26 cellular contexts compared by ENCODE assay signal in genomic region chr13:72400859-72401258, GRCh38.
"Had no signal": no experiment of that assay in that cellular context is flagged by ENCODE, and none has a peak within 500 bp of the region (broad histone marks: within the 10 kb centered on the region; RNA-seq: fewer than 3 reads in every experiment).

No MANE protein-coding gene starts in this region.

- H3K4me1 ChIP-seq: stomach, suprapubic skin, testis, thyroid gland, tibial artery, tibial nerve, transverse colon, upper lobe of left lung, upper lobe of right lung, uterus, vagina had no signal

- H3K27me3 ChIP-seq: stomach, suprapubic skin, testis, thyroid gland, tibial artery, tibial nerve, transverse colon, upper lobe of left lung, upper lobe of right lung, uterus, vagina had no signal

- H3K4me3 ChIP-seq: stomach, suprapubic skin, testis, thoracic aorta, thyroid gland, tibial artery, tibial nerve, transverse colon, upper lobe of left lung, upper lobe of right lung, uterus, vagina had no signal

- H3K36me3 ChIP-seq: stomach, suprapubic skin, thoracic aorta, thyroid gland, tibial artery, tibial nerve, transverse colon, upper lobe of left lung, upper lobe of right lung, uterus, vagina had no signal

- ATAC-seq: stimulated activated effector memory CD8-positive, alpha-beta T cell treated with anti-CD3 and anti-CD28 coated beads, Interleukin-12 subunit alpha, Interleukin-12 subunit beta, amount 100 ng/mL, for 72 hours; stimulated activated memory B cell treated with anti-CD40 and anti-IgM and Interleukin-4, amounts not matched to agents 10 μg/mL and 1 μg/mL and 100 μg/mL, for 72 hours; stimulated activated naive B cell treated with anti-CD40 and anti-IgM and Interleukin-4, amounts not matched to agents 10 μg/mL and 1 μg/mL and 100 μg/mL, for 72 hours; stimulated activated naive CD8-positive, alpha-beta T cell treated with anti-CD3 and anti-CD28 coated beads, Interleukin-15, amount 100 ng/mL, for 72 hours; stimulated activated naive CD8-positive, alpha-beta T cell treated with anti-CD3 and anti-CD28 coated beads, Interleukin-15, Interleukin-2, amounts not matched to agents 100 U/mL and 50 U/mL, for 24 hours; upper lobe of right lung had no signal

- H3K9me3 ChIP-seq: stomach, suprapubic skin, testis, thoracic aorta, thyroid gland, tibial artery, tibial nerve, transverse colon, upper lobe of left lung, upper lobe of right lung, uterus, vagina had no signal

- H3K27ac ChIP-seq: stomach, suprapubic skin, testis, thoracic aorta, thyroid gland, tibial artery, tibial nerve, transverse colon, upper lobe of left lung, upper lobe of right lung, uterus, vagina had no signal

- DNase-seq: stimulated activated CD4-positive, alpha-beta T cell treated with anti-CD3 and anti-CD28 coated beads, Interleukin-2, amount 100 ng/mL, for 48 hours; stimulated activated CD4-positive, alpha-beta T cell treated with anti-CD3 and anti-CD28 coated beads, Interleukin-4, amount 100 ng/mL, for 1 hour; stimulated activated CD4-positive, alpha-beta T cell treated with anti-CD3 and anti-CD28 coated beads, Interleukin-4, amount 100 ng/mL, for 24 hours; stimulated activated CD4-positive, alpha-beta T cell treated with anti-CD3 and anti-CD28 coated beads, Interleukin-4, amount 100 ng/mL, for 4 hours; stimulated activated CD8-positive, alpha-beta memory T cell treated with anti-CD3 and anti-CD28 coated beads, Interleukin-4, amount 100 ng/mL, for 48 hours; stimulated activated naive B cell treated with anti-CD40 and anti-IgM and Interleukin-4, amounts not matched to agents 10 μg/mL and 1 μg/mL and 100 μg/mL, for 72 hours; stimulated activated naive CD4-positive, alpha-beta T cell; stimulated activated naive CD4-positive, alpha-beta T cell treated with Interleukin-2 at 50 U/mL for 16 hours; stimulated activated naive CD8-positive, alpha-beta T cell treated with anti-CD3 and anti-CD28 coated beads, Interleukin-15, amount 100 ng/mL, for 72 hours; stimulated activated naive CD8-positive, alpha-beta T cell treated with anti-CD3 and anti-CD28 coated beads, Interleukin-15, Interleukin-2, amounts not matched to agents 100 U/mL and 50 U/mL, for 24 hours; stomach; substantia nigra; testis; thyroid gland; tibial artery; transverse colon; trophoblast cell; upper lobe of left lung; upper lobe of right lung; uterus had no signal
